Comparison of ENCODE assay signal across 19 cellular contexts in genomic region chr6:127073222-127073621, GRCh38. TPM values are rescaled to one million over a fixed set of nuclear protein-coding genes. Genes with fewer than 3 reads are reported as not detected.
DNase-seq lines count a peak whose midpoint lies in the region; ATAC-seq and TF ChIP-seq lines count a peak whose summit lies in the region.
"Had no signal": no experiment of that assay in that cellular context is flagged by ENCODE, and none has a peak within 500 bp of the region (broad histone marks: within the 10 kb centered on the region; RNA-seq: fewer than 3 reads in every experiment).

No MANE protein-coding gene starts in this region.

- no peaks in the 10 kb centered on the region for H3K9me3 ChIP-seq in prostate gland
- H3K9me3 ChIP-seq: ovary had no signal

- peak; percentile 78 for ATAC-seq in GM19043 (IDR thresholded peaks at IDR 0.05; ENCODE audit: low read depth, unreplicated experiment)
- peak; percentile 63 for ATAC-seq in HG02678 (IDR thresholded peaks at IDR 0.05; ENCODE audit: unreplicated experiment)
- peak; percentile 75 for ATAC-seq in HG03196 (IDR thresholded peaks at IDR 0.05; ENCODE audit: unreplicated experiment)
- ATAC-seq: SK-N-SH treated with all-trans-retinoic acid at 6 μM for 48 hours had no signal

- no peaks in the 10 kb centered on the region for H3K36me3 ChIP-seq in prostate gland
- H3K36me3 ChIP-seq: cardiac muscle cell, ovary had no signal

- no peak overlapping the region for H3K4me3 ChIP-seq in prostate gland
- H3K4me3 ChIP-seq: cardiac muscle cell, ovary, skin epidermis had no signal

- H3K27ac Mint-ChIP-seq in nephron progenitor cell = no peak overlapping the region
- H3K27ac Mint-ChIP-seq: HFFc6; stimulated activated naive CD8-positive, alpha-beta T cell treated with anti-CD3 and anti-CD28 coated beads, Interleukin-15, Interleukin-2, amounts not matched to agents 100 ng/mL and 50 ng/mL, for 24 hours had no signal

- H3K9me3 Mint-ChIP-seq in nephron progenitor cell = no peaks in the 10 kb centered on the region
- H3K9me3 Mint-ChIP-seq: HFFc6; stimulated activated naive CD8-positive, alpha-beta T cell treated with anti-CD3 and anti-CD28 coated beads, Interleukin-15, Interleukin-2, amounts not matched to agents 100 ng/mL and 50 ng/mL, for 24 hours had no signal

- no peak for TF ChIP-seq POLR2A in prostate gland (IDR thresholded peaks at IDR 0.05)

- H3K27me3 Mint-ChIP-seq in nephron progenitor cell (ENCODE audit: low read depth, poor library complexity) = no peaks in the 10 kb centered on the region
- H3K27me3 Mint-ChIP-seq: stimulated activated naive CD8-positive, alpha-beta T cell treated with anti-CD3 and anti-CD28 coated beads, Interleukin-15, Interleukin-2, amounts not matched to agents 100 ng/mL and 50 ng/mL, for 24 hours had no signal

- DNase-seq in prostate gland (ENCODE audit: low spot score) = no peak
- no peak for DNase-seq in UCSD-AML1 (lab: John Stamatoyannopoulos, UW; ENCODE audit: unreplicated experiment)
- DNase-seq in NCI-H446 treated with DMSO at 0.1 percent for 48 hours (lab: John Stamatoyannopoulos, UW) = no peak
- no peak for DNase-seq in nephron progenitor cell
- DNase-seq: activated CD4-positive, alpha-beta T cell treated with anti-CD3 and anti-CD28 coated beads, Interleukin-2, amount 50 U/mL, for 48 hours; effector memory CD4-positive, alpha-beta T cell; HFFc6; hypothalamus; NCI-H187 treated with DMSO at 0.1 percent for 48 hours; NCI-H526 treated with DMSO at 0.1 percent for 48 hours; ovary had no signal

- H3K27me3 ChIP-seq in prostate gland (replicated peaks; ENCODE audit: insufficient read depth) = no peaks in the 10 kb centered on the region
- H3K27me3 ChIP-seq: cardiac muscle cell, ovary had no signal

- peaks cover 4% of the 10 kb centered on the region for H3K36me3 Mint-ChIP-seq in nephron progenitor cell (ENCODE audit: low read depth)

- H3K4me3 Mint-ChIP-seq in nephron progenitor cell = no peak overlapping the region
- H3K4me3 Mint-ChIP-seq: HFFc6; stimulated activated naive CD8-positive, alpha-beta T cell treated with anti-CD3 and anti-CD28 coated beads, Interleukin-15, Interleukin-2, amounts not matched to agents 100 ng/mL and 50 ng/mL, for 24 hours had no signal

- intact Hi-C loops in prostate gland (cut with DNase I) = no loop called here

- TF ChIP-seq CTCF in prostate gland (IDR thresholded peaks at IDR 0.05) (no peak), nephron progenitor cell (IDR thresholded peaks at IDR 0.05) (no peak)

- no peaks in the 10 kb centered on the region for H3K4me1 ChIP-seq in prostate gland (replicated peaks)

- WGBS in prostate gland = 71% methylated on average over 1 of the region's 1 CpG

- no peak overlapping the region for H3K27ac ChIP-seq in prostate gland
- H3K27ac ChIP-seq: C4-2B, cardiac muscle cell, ovary, skin epidermis had no signal

- peaks cover 14% of the 10 kb centered on the region for H3K4me1 Mint-ChIP-seq in nephron progenitor cell

RNA-seq across cellular contexts. Expression of gene RSPO3, which starts 45.2 kb away (rescaled TPM):
- total RNA-seq in prostate gland = 1 to 10 TPM; 1.9 to 4.8 TPM
- total RNA-seq: HFFc6 had no signal
